Comparison of ENCODE assay signal across 16 cellular contexts in the genomic region with DNA sequence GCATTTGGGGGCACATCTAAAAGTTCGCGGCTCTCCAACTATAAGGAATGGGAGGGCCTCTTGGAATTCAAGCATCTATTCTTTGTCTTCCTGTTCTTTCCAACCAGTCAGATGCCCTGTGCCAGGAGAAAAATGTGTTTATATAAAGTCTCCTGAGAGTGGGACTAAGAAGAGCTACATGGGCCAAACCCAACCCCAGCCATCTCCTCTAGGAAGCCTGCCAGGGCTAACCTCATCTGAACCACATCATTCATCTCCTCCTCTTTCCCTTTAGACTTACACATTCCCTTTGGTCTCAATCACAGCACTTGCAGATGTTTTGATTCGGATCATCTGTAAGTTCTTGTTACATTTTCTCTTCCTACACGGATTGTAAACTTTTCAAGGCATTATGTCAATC.
DNase-seq lines count a peak whose midpoint lies in the region; ATAC-seq and TF ChIP-seq lines count a peak whose summit lies in the region.
"Had no signal": no experiment of that assay in that cellular context is flagged by ENCODE, and none has a peak within 500 bp of the region (broad histone marks: within the 10 kb centered on the region; RNA-seq: fewer than 3 reads in every experiment).

No MANE protein-coding gene starts in this region.

- peak overlapping the region; percentile 3 for H3K4me3 ChIP-seq in coronary artery
- H3K4me3 ChIP-seq: SJSA1, tibial nerve had no signal

- H3K27ac ChIP-seq in coronary artery: no peak overlapping the region
- H3K27ac ChIP-seq: foreskin keratinocyte, HL-60, SJSA1, tibial nerve had no signal

- no peak overlapping the region for H3K27ac Mint-ChIP-seq in mesothelial cell of epicardium

- DNase-seq in A172 (ENCODE audit: low spot score): peak; percentile 37
- DNase-seq in HS-27A (ENCODE audit: low read depth): peak; percentile 11
- DNase-seq in coronary artery (ENCODE audit: low spot score): no peak
- peak; percentile 36 for DNase-seq in hepatic stellate cell (ENCODE audit: low spot score)
- DNase-seq in mesothelial cell of epicardium (ENCODE audit: low spot score in 2 of 2, unreplicated experiment in 2 of 2): no peak
- DNase-seq in GM20000 (ENCODE audit: low spot score): no peak
- DNase-seq in SW 1271 (lab: John Stamatoyannopoulos, UW): no peak
- DNase-seq: activated CD8-positive, alpha-beta memory T cell treated with anti-CD3 and anti-CD28 coated beads for 24 hours; activated naive CD4-positive, alpha-beta T cell; DMS53; foreskin keratinocyte; NK-92 treated with Interleukin-12 subunit alpha and Interleukin-12 subunit beta, amount 100 ng/mL, for 24 hours had no signal

- H3K4me1 Mint-ChIP-seq in mesothelial cell of epicardium: peaks cover 32% of the 10 kb centered on the region

- ATAC-seq in GM19351 (IDR thresholded peaks at IDR 0.05; ENCODE audit: unreplicated experiment): no peak
- ATAC-seq: foreskin keratinocyte had no signal

- TF ChIP-seq CTCF in coronary artery (IDR thresholded peaks at IDR 0.05): no peak
- TF ChIP-seq CTCF in mesothelial cell of epicardium (IDR thresholded peaks at IDR 0.05; ENCODE audit: unreplicated experiment): no peak
- no peak for TF ChIP-seq CTCF in GM20000 (IDR thresholded peaks at IDR 0.05; ENCODE audit: extremely low read depth, missing control alignments)

- no peaks in the 10 kb centered on the region for H3K27me3 Mint-ChIP-seq in mesothelial cell of epicardium (ENCODE audit: low read depth)

- no peaks in the 10 kb centered on the region for H3K36me3 Mint-ChIP-seq in mesothelial cell of epicardium

- H3K9me3 Mint-ChIP-seq in mesothelial cell of epicardium: no peaks in the 10 kb centered on the region

- no peak overlapping the region for H3K4me3 Mint-ChIP-seq in mesothelial cell of epicardium

Comparison
In these comparisons a context has a peak if more than half of its experiments do, and no peak if none do; other contexts are left out.
1. DNase-seq: peak in A172 (single experiment), HS-27A (single experiment) and hepatic stellate cell (single experiment); none in coronary artery (single experiment), mesothelial cell of epicardium (0 of 2), GM20000 (single experiment) and SW 1271 (0 of 2).